20 cellular contexts compared by ENCODE assay signal in genomic region chr18:38576915-38577314, GRCh38.
DNase-seq lines count a peak whose midpoint lies in the region; ATAC-seq, FAIRE-seq and TF ChIP-seq lines count a peak whose summit lies in the region.
"Had no signal": no experiment of that assay in that cellular context is flagged by ENCODE, and none has a peak within 500 bp of the region (broad histone marks: within the 10 kb centered on the region; RNA-seq: fewer than 3 reads in every experiment).

No MANE protein-coding gene starts in this region.

- H4K20me1 ChIP-seq in HepG2 (ENCODE audit: insufficient read depth, low read length) = no peaks in the 10 kb centered on the region
- no peaks in the 10 kb centered on the region for H4K20me1 ChIP-seq in K562 (replicated peaks; ENCODE audit: control insufficient read depth, insufficient read depth, low read length)

- no peak for TF ChIP-seq EP300 in HepG2 (IDR thresholded peaks at IDR 0.05; ENCODE audit: low read depth in 2 of 2, low read length in 2 of 2)
- TF ChIP-seq EP300 in HepG2 (CRISPR knock-in tag; IDR thresholded peaks at IDR 0.05; ENCODE audit: borderline replicate concordance) = no peak
- no peak for TF ChIP-seq EP300 in K562 (IDR thresholded peaks at IDR 0.05; ENCODE audit: low read length)

- FAIRE-seq in HepG2 (lab: Jason Lieb, UNC) (no peak), K562 (lab: Jason Lieb, UNC) (no peak)
- FAIRE-seq: G401.6, GM18507, H54, RCC 7860 had no signal

- ATAC-seq in HepG2 = no peak
- no peak for ATAC-seq in right lobe of liver
- ATAC-seq in K562 = no peak

- CTCF ChIA-PET in HepG2 (lab: Yijun Ruan, JAX; ENCODE audit: low intra/inter-chr PET ratio, low total read pairs) = no interaction called here
- CTCF ChIA-PET in K562 (lab: Yijun Ruan, JAX; ENCODE audit: low intra/inter-chr PET ratio) = no interaction called here

- in situ Hi-C loops in HepG2 (cut with HindIII; ENCODE audit: extremely low pct_ligation_motif_present, low pct_unique_long_range_greater_than_20kb) = no loop called here
- in situ Hi-C loops in K562 (cut with MboI) = no loop called here

- BruUV-seq in HepG2 (replicated peaks; lab: Mats Ljungman, UMichigan) = no TSS peak
- BruUV-seq in K562 (replicated peaks; lab: Mats Ljungman, UMichigan) = no TSS peak

- peaks cover 4% of the 10 kb centered on the region for H3K9me3 Mint-ChIP-seq in type B pancreatic cell

- no peak overlapping the region for H3K4me3 Mint-ChIP-seq in type B pancreatic cell

- no peaks in the 10 kb centered on the region for H3K9me3 ChIP-seq in HepG2 (ENCODE audit: low read length)
- H3K9me3 ChIP-seq in right lobe of liver = no peaks in the 10 kb centered on the region
- H3K9me3 ChIP-seq in K562 (replicated peaks; ENCODE audit: control insufficient read depth, insufficient read depth, low read depth, low read length) = no peaks in the 10 kb centered on the region
- no peaks in the 10 kb centered on the region for H3K9me3 ChIP-seq in neuron (ENCODE audit: low read length)
- H3K9me3 ChIP-seq: BE2C, SJCRH30 had no signal

- TF ChIP-seq RAD21 in HepG2 (CRISPR knock-in tag; IDR thresholded peaks at IDR 0.05) = no peak
- no peak for TF ChIP-seq RAD21 in K562 (CRISPR knock-in tag; conservative IDR thresholded peaks at IDR 0.05 in 1 of 2, IDR thresholded peaks at IDR 0.05 in 1 of 2)

- no peaks in the 10 kb centered on the region for H3K27me3 ChIP-seq in HepG2 (ENCODE audit: control insufficient read depth in 1 of 2, insufficient read depth in 2 of 2, low read length in 2 of 2)
- no peaks in the 10 kb centered on the region for H3K27me3 ChIP-seq in right lobe of liver
- no peaks in the 10 kb centered on the region for H3K27me3 ChIP-seq in K562 (ENCODE audit: control insufficient read depth in 2 of 2, insufficient read depth in 2 of 2, low read length in 2 of 2)
- H3K27me3 ChIP-seq in neuron (ENCODE audit: insufficient read depth, low read length) = no peaks in the 10 kb centered on the region
- H3K27me3 ChIP-seq: BE2C, SJCRH30 had no signal

- H3K27ac ChIP-seq in HepG2 (ENCODE audit: extremely low read length, insufficient read depth, low read length) (no peak overlapping the region), right lobe of liver (no peak overlapping the region), K562 (ENCODE audit: extremely low read depth, low read depth, low read length) (no peak overlapping the region)
- H3K27ac ChIP-seq: SJCRH30 had no signal

- TF ChIP-seq CTCF in HepG2 (CRISPR knock-in tag; IDR thresholded peaks at IDR 0.05) (no peak), right lobe of liver (IDR thresholded peaks at IDR 0.05) (no peak), K562 (IDR thresholded peaks at IDR 0.05 in 2 of 3, conservative IDR thresholded peaks at IDR 0.05 in 1 of 3; ENCODE audit: insufficient read depth in 2 of 3, low read depth in 1 of 3, low read length in 3 of 3) (no peak), type B pancreatic cell (conservative IDR thresholded peaks at IDR 0.05) (no peak)

- no peaks in the 10 kb centered on the region for H3K9me1 ChIP-seq in K562 (ENCODE audit: control insufficient read depth, insufficient read depth, low read length)

- H3K27ac Mint-ChIP-seq in type B pancreatic cell = no peak overlapping the region

- 1% methylated on average over 4 of the region's 4 CpGs for WGBS in HepG2 (ENCODE audit: low lambda C conversion rate)
- 44% methylated on average over 4 of the region's 4 CpGs for WGBS in right lobe of liver (ENCODE audit: insufficient coverage, low coverage, low lambda C conversion rate, missing lambda C conversion rate)
- WGBS in K562 (ENCODE audit: insufficient coverage, low coverage, missing lambda C conversion rate) = 1% methylated on average over 4 of the region's 4 CpGs

- H3K9ac ChIP-seq in HepG2 (ENCODE audit: insufficient read depth, low read depth, low read length) (no peak overlapping the region), K562 (ENCODE audit: insufficient read depth in 1 of 2, low read depth in 2 of 2, low read length in 2 of 2) (no peak overlapping the region)

- no peak overlapping the region for H2AFZ ChIP-seq in HepG2 (ENCODE audit: low read length)
- no peak overlapping the region for H2AFZ ChIP-seq in K562 (ENCODE audit: low read depth, low read length)
- H2AFZ ChIP-seq in neuron (ENCODE audit: low read depth, low read length) = peak overlapping the region; percentile 46

- H3K36me3 Mint-ChIP-seq in type B pancreatic cell = no peaks in the 10 kb centered on the region

- intact Hi-C loops in HepG2 (cut with micrococcal nuclease; ENCODE audit: unreplicated experiment) (no loop called here), right lobe of liver (cut with DNase I) (no loop called here), K562 (cut with micrococcal nuclease) (no loop called here)

- no peak overlapping the region for H3K4me2 ChIP-seq in HepG2 (ENCODE audit: low read depth, low read length)
- H3K4me2 ChIP-seq in K562 (ENCODE audit: insufficient read depth, low read length) = no peak overlapping the region

- DNase-seq in HepG2 (ENCODE audit: low spot score) = no peak
- no peak for DNase-seq in right lobe of liver
- DNase-seq in Jurkat, Clone E6-1 (ENCODE audit: low read depth, low spot score) = peak; percentile 50
- no peak for DNase-seq in K562 (ENCODE audit: extremely low read depth in 1 of 4, low spot score in 3 of 4)
- DNase-seq in type B pancreatic cell (ENCODE audit: extremely low spot score, unreplicated experiment) = no peak
- DNase-seq in HCEC 1CT = no peak
- DNase-seq in DMS153 (lab: John Stamatoyannopoulos, UW) = no peak
- DNase-seq: BE2C, Karpas-422, NCI-H1417, NCI-H1694 treated with DMSO at 0.1 percent for 48 hours, NCI-H446 treated with DMSO at 0.1 percent for 48 hours, NCI-H526 treated with DMSO at 0.1 percent for 48 hours, OCI-M1, SJCRH30 had no signal

- no peaks in the 10 kb centered on the region for H3K79me2 ChIP-seq in HepG2 (ENCODE audit: insufficient read depth, low read length)
- no peaks in the 10 kb centered on the region for H3K79me2 ChIP-seq in K562 (ENCODE audit: control insufficient read depth, insufficient read depth, low read length)

- H3K4me3 ChIP-seq in HepG2 (replicated peaks in 1 of 3; ENCODE audit: insufficient read depth in 1 of 3, low read depth in 2 of 3, low read length in 3 of 3) (no peak overlapping the region), right lobe of liver (no peak overlapping the region), K562 (no peak overlapping the region), neuron (ENCODE audit: low read length) (no peak overlapping the region)
- H3K4me3 ChIP-seq in Jurkat, Clone E6-1 (ENCODE audit: low read length) = no peak overlapping the region
- H3K4me3 ChIP-seq: SJCRH30 had no signal

- H3K36me3 ChIP-seq in HepG2 (replicated peaks in 1 of 2; ENCODE audit: control insufficient read depth in 1 of 2, insufficient read depth in 2 of 2, low read length in 2 of 2) (no peaks in the 10 kb centered on the region), right lobe of liver (no peaks in the 10 kb centered on the region), K562 (ENCODE audit: control insufficient read depth, insufficient read depth, low read length) (no peaks in the 10 kb centered on the region), neuron (ENCODE audit: insufficient read depth, low read length) (no peaks in the 10 kb centered on the region)
- H3K36me3 ChIP-seq: BE2C, SJCRH30 had no signal

- TF ChIP-seq POLR2A in HepG2 (IDR thresholded peaks at IDR 0.05; ENCODE audit: insufficient read depth in 1 of 2, low read depth in 2 of 2, low read length in 2 of 2) = no peak
- TF ChIP-seq POLR2A in right lobe of liver (IDR thresholded peaks at IDR 0.05) = no peak
- TF ChIP-seq POLR2A in K562 (conservative IDR thresholded peaks at IDR 0.05) = no peak

- H3K27me3 Mint-ChIP-seq in type B pancreatic cell = no peaks in the 10 kb centered on the region

- no peaks in the 10 kb centered on the region for H3K4me1 Mint-ChIP-seq in type B pancreatic cell (ENCODE audit: unreplicated experiment)

- POLR2A ChIA-PET in HepG2 (lab: Yijun Ruan, JAX) (no interaction called here), K562 (lab: Yijun Ruan, JAX) (no interaction called here)

- no peaks in the 10 kb centered on the region for H3K4me1 ChIP-seq in HepG2 (ENCODE audit: insufficient read depth, low read length)
- no peaks in the 10 kb centered on the region for H3K4me1 ChIP-seq in right lobe of liver
- no peaks in the 10 kb centered on the region for H3K4me1 ChIP-seq in K562 (replicated peaks in 1 of 2; ENCODE audit: control insufficient read depth in 2 of 2, insufficient read depth in 2 of 2, low read length in 2 of 2)
- H3K4me1 ChIP-seq in neuron (ENCODE audit: insufficient read depth, low read length) = no peaks in the 10 kb centered on the region
- H3K4me1 ChIP-seq: BE2C, SJCRH30 had no signal

TF ChIP-seq in HepG2, 621 proteins besides CTCF, POLR2A, EP300 and RAD21 (continues in another document):
- TF ChIP-seq ZNF672 (CRISPR knock-in tag; IDR thresholded peaks at IDR 0.05) = no peak

TF ChIP-seq in K562, 482 proteins besides CTCF, POLR2A, EP300 and RAD21 (continues in another document):
- no peak for TF ChIP-seq E4F1 (CRISPR knock-in tag; IDR thresholded peaks at IDR 0.05; ENCODE audit: borderline replicate concordance)

Comparison
In these comparisons a context has a peak if more than half of its experiments do, and no peak if none do; other contexts are left out.
1. Of the 241 proteins assayed by ChIP-seq in both HepG2 and K562: peak only in HepG2: RAD51; only in K562: TFE3; in both: none; in neither: 238; mixed calls (peak in some experiments, not most) for 1.